2 cellular contexts compared by ENCODE assay signal in genomic region chr4:15684498-15684897, GRCh38.
TF ChIP-seq lines count a peak whose summit lies in the region.

No MANE protein-coding gene starts in this region.

TF ChIP-seq in IMR-90, 13 proteins besides CTCF, POLR2A, EP300 and RAD21:
- TF ChIP-seq CHD1 (IDR thresholded peaks at IDR 0.05; ENCODE audit: low read depth, low read length) = no peak
- TF ChIP-seq MAFK (IDR thresholded peaks at IDR 0.05; ENCODE audit: low read depth, low read length) = no peak
- TF ChIP-seq NFE2L2 (IDR thresholded peaks at IDR 0.05; ENCODE audit: low read depth, low read length) = no peak
- no peak for TF ChIP-seq SMC3 (IDR thresholded peaks at IDR 0.05; ENCODE audit: low read depth, low read length)
- TF ChIP-seq RCOR1 (IDR thresholded peaks at IDR 0.05; ENCODE audit: insufficient replicate concordance, low read length) = no peak
- no peak for TF ChIP-seq RFX5 (IDR thresholded peaks at IDR 0.05; ENCODE audit: low read depth, low read length)
- no peak for TF ChIP-seq FOS (IDR thresholded peaks at IDR 0.05; ENCODE audit: low read depth, low read length)
- no peak for TF ChIP-seq MXI1 (IDR thresholded peaks at IDR 0.05; ENCODE audit: borderline replicate concordance, low read depth, low read length)
- no peak for TF ChIP-seq BHLHE40 (IDR thresholded peaks at IDR 0.05; ENCODE audit: low read depth, low read length)
- TF ChIP-seq CEBPB (IDR thresholded peaks at IDR 0.05; ENCODE audit: low read depth, low read length) = no peak
- TF ChIP-seq USF2 (IDR thresholded peaks at IDR 0.05; ENCODE audit: low read depth, low read length) = no peak
- no peak for TF ChIP-seq ELK1 (IDR thresholded peaks at IDR 0.05; ENCODE audit: borderline replicate concordance, low read depth, low read length)

TF ChIP-seq in neural cell, 6 proteins besides CTCF, POLR2A, EP300 and RAD21:
- TF ChIP-seq MXI1 (conservative IDR thresholded peaks at IDR 0.05; ENCODE audit: poor library complexity, severe bottlenecking) = no peak
- TF ChIP-seq REST (IDR thresholded peaks at IDR 0.05; ENCODE audit: borderline replicate concordance) = no peak
- TF ChIP-seq TAF1 (IDR thresholded peaks at IDR 0.05; ENCODE audit: low read depth) = no peak
- no peak for TF ChIP-seq SMC3 (conservative IDR thresholded peaks at IDR 0.05; ENCODE audit: poor library complexity)
- TF ChIP-seq EZH2 (IDR thresholded peaks at IDR 0.05; ENCODE audit: borderline replicate concordance, insufficient read depth, low read length, poor library complexity, severe bottlenecking) = no peak
- no peak for TF ChIP-seq POLR2AphosphoS5 (IDR thresholded peaks at IDR 0.05)
